In the genomic region with DNA sequence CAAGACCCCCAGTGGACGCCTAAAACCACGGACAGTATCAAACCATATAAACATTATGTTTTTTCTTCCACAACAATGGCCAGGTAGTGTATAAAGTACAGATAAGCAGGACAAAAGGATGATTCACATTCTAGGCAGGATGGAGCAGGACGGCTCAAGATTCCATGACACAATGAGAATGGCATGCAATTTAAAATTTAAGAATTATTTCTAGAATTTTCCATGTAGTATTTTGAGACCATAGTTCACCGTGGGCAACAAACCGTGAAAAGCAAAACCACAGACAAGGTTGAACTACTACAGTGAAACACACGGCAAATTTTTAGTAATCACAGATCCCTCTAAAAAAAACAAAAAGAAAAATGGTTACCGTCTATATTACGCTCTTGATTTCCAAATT, we compare ENCODE assay signal across 17 cellular contexts. TPM values are rescaled to one million over a fixed set of nuclear protein-coding genes. Genes with fewer than 3 reads are reported as not detected.
DNase-seq lines count a peak whose midpoint lies in the region; ATAC-seq and TF ChIP-seq lines count a peak whose summit lies in the region.
"Had no signal": no experiment of that assay in that cellular context is flagged by ENCODE, and none has a peak within 500 bp of the region (broad histone marks: within the 10 kb centered on the region; RNA-seq: fewer than 3 reads in every experiment).

No MANE protein-coding gene starts in this region.

- no peak overlapping the region for H3K4me3 ChIP-seq in BLaER1
- no peak overlapping the region for H3K4me3 ChIP-seq in choroid plexus epithelial cell (ENCODE audit: low read depth, low read length)
- no peak overlapping the region for H3K4me3 ChIP-seq in CD8-positive, alpha-beta memory T cell (ENCODE audit: low read length)
- H3K4me3 ChIP-seq: hepatocyte, uterus had no signal

- H3K9me3 ChIP-seq in BLaER1: no peaks in the 10 kb centered on the region
- H3K9me3 ChIP-seq in CD8-positive, alpha-beta memory T cell (ENCODE audit: low read length): no peaks in the 10 kb centered on the region
- H3K9me3 ChIP-seq: BE2C, uterus had no signal

- H3K4me2 ChIP-seq in BLaER1: peak overlapping the region; percentile 73
- H3K4me2 ChIP-seq: hepatocyte had no signal

- no peak for ATAC-seq in activated CD8-positive, alpha-beta T cell treated with anti-CD3 and anti-CD28 coated beads for 36 hours
- ATAC-seq in GM21737 (IDR thresholded peaks at IDR 0.05; ENCODE audit: unreplicated experiment): no peak
- ATAC-seq: HCT116 had no signal

- peaks cover 0 to 64% (median 17%) of the 10 kb centered on the region in 3 donors for H3K36me3 Mint-ChIP-seq in CD8-positive, alpha-beta memory T cell
- peaks cover 31% of the 10 kb centered on the region for H3K36me3 Mint-ChIP-seq in activated CD8-positive, alpha-beta T cell treated with anti-CD3 and anti-CD28 coated beads for 36 hours (ENCODE audit: low read depth)

- H3K27ac ChIP-seq in BLaER1: peak overlapping the region; percentile 37; the same call in 1 of the 2 replicates
- H3K27ac ChIP-seq in CD8-positive, alpha-beta memory T cell (ENCODE audit: low read depth, low read length): no peak overlapping the region
- H3K27ac ChIP-seq: hepatocyte, uterus had no signal

- H3K36me3 ChIP-seq in BLaER1: peaks cover 62% of the 10 kb centered on the region
- peaks cover 13% of the 10 kb centered on the region for H3K36me3 ChIP-seq in CD8-positive, alpha-beta memory T cell (ENCODE audit: insufficient read depth, low read length)
- H3K36me3 ChIP-seq: uterus had no signal

- CTCF ChIA-PET in CD8-positive, alpha-beta memory T cell (lab: Charles Lee): interaction anchor here (1.3 to 4.1 kb wide), 2 partner anchors 149 to 151 kb away, joined by 4 to 78 read pairs; a partner anchor contains a TSS
- CTCF ChIA-PET in activated CD8-positive, alpha-beta T cell treated with anti-CD3 and anti-CD28 coated beads for 36 hours (lab: Charles Lee): interaction anchor here (6.6 kb wide), 1 partner anchor 149 kb away, joined by 94 read pairs; a partner anchor contains a TSS

- no peaks in the 10 kb centered on the region for H3K27me3 Mint-ChIP-seq in CD8-positive, alpha-beta memory T cell
- H3K27me3 Mint-ChIP-seq in activated CD8-positive, alpha-beta T cell treated with anti-CD3 and anti-CD28 coated beads for 36 hours: no peaks in the 10 kb centered on the region

- H3K9me3 Mint-ChIP-seq in CD8-positive, alpha-beta memory T cell: no peaks in the 10 kb centered on the region
- H3K9me3 Mint-ChIP-seq in activated CD8-positive, alpha-beta T cell treated with anti-CD3 and anti-CD28 coated beads for 36 hours: no peaks in the 10 kb centered on the region

- no peaks in the 10 kb centered on the region; the same call in 1 of the 2 replicates for H4K20me1 ChIP-seq in BLaER1

- H3K27me3 ChIP-seq in BLaER1: no peaks in the 10 kb centered on the region
- H3K27me3 ChIP-seq in CD8-positive, alpha-beta memory T cell (ENCODE audit: insufficient read depth, low read length, poor library complexity, severe bottlenecking): no peaks in the 10 kb centered on the region
- H3K27me3 ChIP-seq: BE2C, hepatocyte, uterus had no signal

- TF ChIP-seq CTCF in choroid plexus epithelial cell (conservative IDR thresholded peaks at IDR 0.05; ENCODE audit: low read depth, low read length): no peak
- no peak for TF ChIP-seq CTCF in activated CD8-positive, alpha-beta T cell treated with anti-CD3 and anti-CD28 coated beads for 36 hours (IDR thresholded peaks at IDR 0.05)

- H3K4me1 ChIP-seq in BLaER1: peaks cover 60% of the 10 kb centered on the region
- H3K4me1 ChIP-seq in CD8-positive, alpha-beta memory T cell (ENCODE audit: insufficient read depth, low read length): peaks cover under 1% of the 10 kb centered on the region

- peak overlapping the region; percentile 12; the same call in 1 of the 2 replicates for H3K9ac ChIP-seq in BLaER1

- DNase-seq in NCI-H226 (peak; percentile 62), choroid plexus epithelial cell (ENCODE audit: low read depth) (peak; percentile 69), myocyte (ENCODE audit: low read depth) (peak; percentile 19), NCI-H526 (lab: John Stamatoyannopoulos, UW) (no peak)
- no peak for DNase-seq in CD8-positive, alpha-beta memory T cell
- DNase-seq in activated CD8-positive, alpha-beta T cell treated with anti-CD3 and anti-CD28 coated beads for 36 hours: no peak
- DNase-seq: activated CD8-positive, alpha-beta memory T cell treated with anti-CD3 and anti-CD28 coated beads, Interleukin-2, amount 50 U/mL, for 48 hours; BE2C; effector CD4-positive, alpha-beta T cell; NCI-H1694 treated with DMSO at 0.1 percent for 48 hours; NCI-H774; stimulated activated CD4-positive, alpha-beta T cell treated with anti-CD3 and anti-CD28 coated beads, Interleukin-1b, Interleukin-23, amount 100 ng/mL, for 48 hours; uterus had no signal

- H3K27ac Mint-ChIP-seq in CD8-positive, alpha-beta memory T cell: peak overlapping the region in 2 of 8 donors; percentile 78 to 84
- H3K27ac Mint-ChIP-seq in activated CD8-positive, alpha-beta T cell treated with anti-CD3 and anti-CD28 coated beads for 36 hours: no peak overlapping the region

- intact Hi-C loops in activated CD8-positive, alpha-beta T cell treated with anti-CD3 and anti-CD28 coated beads for 36 hours (cut with micrococcal nuclease): loop anchor here (10.0 kb wide), 1 partner anchor 342 kb away; no protein-coding TSS in a partner anchor

- H3K4me3 Mint-ChIP-seq in CD8-positive, alpha-beta memory T cell: peak overlapping the region in 1 of 7 donors; percentile 58
- no peak overlapping the region for H3K4me3 Mint-ChIP-seq in activated CD8-positive, alpha-beta T cell treated with anti-CD3 and anti-CD28 coated beads for 36 hours

- POLR2A ChIA-PET in CD8-positive, alpha-beta memory T cell (lab: Charles Lee): no interaction called here
- POLR2A ChIA-PET in activated CD8-positive, alpha-beta T cell treated with anti-CD3 and anti-CD28 coated beads for 36 hours (lab: Charles Lee): no interaction called here

- peaks cover 12 to 30% (median 22%) of the 10 kb centered on the region in 3 donors for H3K4me1 Mint-ChIP-seq in CD8-positive, alpha-beta memory T cell
- peaks cover 20% of the 10 kb centered on the region for H3K4me1 Mint-ChIP-seq in activated CD8-positive, alpha-beta T cell treated with anti-CD3 and anti-CD28 coated beads for 36 hours (ENCODE audit: low read depth)

RNA-seq across cellular contexts. Expression of a gene that starts 7.5 kb away (rescaled TPM):
- 28.0 and 29.9 TPM in 2 replicates for total RNA-seq in myocyte
- 13.3 TPM for polyA plus RNA-seq in myocyte (2012)
- total RNA-seq in CD8-positive, alpha-beta memory T cell: 10 to 100 TPM; 23.9 to 24.5 TPM
- polyA plus RNA-seq in CD8-positive, alpha-beta memory T cell: 14.5 TPM
- 10 to 100 TPM; 26.2 to 32.1 TPM for total RNA-seq in activated CD8-positive, alpha-beta T cell treated with anti-CD3 and anti-CD28 coated beads for 36 hours

Comparison
In these comparisons a context has a peak if more than half of its experiments do, and no peak if none do; other contexts are left out.
1. DNase-seq: peak in NCI-H226 (single experiment), choroid plexus epithelial cell (single experiment) and myocyte (single experiment); none in CD8-positive, alpha-beta memory T cell (0 of 5), activated CD8-positive, alpha-beta T cell treated with anti-CD3 and anti-CD28 coated beads for 36 hours (single experiment) and NCI-H526 (0 of 2).